In the genomic region with DNA sequence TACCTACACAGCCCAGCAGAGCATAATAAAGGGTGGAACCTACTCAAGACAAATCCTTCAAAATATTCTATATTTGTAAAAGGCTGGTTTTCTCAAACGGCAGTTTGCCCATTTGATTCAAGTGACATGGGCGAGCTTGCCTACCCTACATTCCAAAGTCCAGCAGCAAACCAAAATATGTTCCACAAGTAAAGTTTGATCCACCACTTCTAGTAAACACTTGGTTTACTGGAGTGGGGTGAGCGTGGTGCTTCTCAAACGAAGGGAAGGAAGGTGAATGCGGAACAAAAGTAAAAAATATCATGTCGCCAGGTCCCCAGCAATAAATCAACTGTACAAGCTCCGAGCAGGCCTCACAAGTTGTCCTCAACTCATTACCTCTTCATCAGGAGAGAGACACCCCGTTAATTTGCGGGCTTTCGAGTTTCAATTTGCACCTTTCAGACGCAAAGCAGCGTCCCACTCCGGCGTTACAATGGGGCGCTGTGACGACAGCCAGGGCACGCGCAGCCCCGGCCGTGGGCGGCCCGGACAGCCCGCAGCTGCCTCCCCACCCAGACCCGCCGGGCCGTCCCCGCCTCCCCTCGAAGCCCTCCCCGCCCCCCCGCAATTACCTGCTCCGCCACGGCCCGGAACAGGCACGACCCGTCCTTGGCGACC, we compare ENCODE assay signal across 8 cellular contexts. TPM values are rescaled to one million over a fixed set of nuclear protein-coding genes. Genes with fewer than 3 reads are reported as not detected.
DNase-seq lines count a peak whose midpoint lies in the region; ATAC-seq and TF ChIP-seq lines count a peak whose summit lies in the region.

No MANE protein-coding gene starts in this region.

- ATAC-seq in HG03442 (IDR thresholded peaks at IDR 0.05; ENCODE audit: unreplicated experiment) (peak; percentile 34), SK-N-SH treated with all-trans-retinoic acid at 6 μM for 48 hours (peak; percentile 44), upper lobe of left lung (ENCODE audit: low FRiP score in 2 of 2) (peak; percentile 82 to 84)
- ATAC-seq in activated naive CD8-positive, alpha-beta T cell treated with anti-CD3 and anti-CD28 coated beads, Interleukin-2, amount 10 ng/mL, durations not matched to agents 7 days and 5 days (ENCODE audit: low read depth), result peak; percentile 41

- H3K27me3 Mint-ChIP-seq in activated naive CD8-positive, alpha-beta T cell treated with anti-CD3 and anti-CD28 coated beads, Interleukin-2, amount 10 ng/mL, durations not matched to agents 7 days and 5 days, result no peaks in the 10 kb centered on the region

- WGBS in upper lobe of left lung, 2 donors, result 0% methylated on average over 10 to 22 of the region's 36 CpGs

- H3K9me3 Mint-ChIP-seq in activated naive CD8-positive, alpha-beta T cell treated with anti-CD3 and anti-CD28 coated beads, Interleukin-2, amount 10 ng/mL, durations not matched to agents 7 days and 5 days, result peaks cover under 1% of the 10 kb centered on the region

- peaks cover 19% of the 10 kb centered on the region for H3K4me1 Mint-ChIP-seq in activated naive CD8-positive, alpha-beta T cell treated with anti-CD3 and anti-CD28 coated beads, Interleukin-2, amount 10 ng/mL, durations not matched to agents 7 days and 5 days

- POLR2A ChIA-PET in activated naive CD8-positive, alpha-beta T cell treated with anti-CD3 and anti-CD28 coated beads, Interleukin-2, amount 10 ng/mL, durations not matched to agents 7 days and 5 days (lab: Charles Lee), result interaction anchor here (1.2 to 3.9 kb wide), 3 partner anchors 61 to 440 kb away, joined by 3 to 42 read pairs (median 12); a partner anchor contains a TSS

- TF ChIP-seq CTCF in upper lobe of left lung (IDR thresholded peaks at IDR 0.05), result no peak

- H3K4me3 Mint-ChIP-seq in activated naive CD8-positive, alpha-beta T cell treated with anti-CD3 and anti-CD28 coated beads, Interleukin-2, amount 10 ng/mL, durations not matched to agents 7 days and 5 days, result peak overlapping the region; percentile 96

- H3K4me1 ChIP-seq in upper lobe of left lung, result peaks cover 18 to 36% (median 31%) of the 10 kb centered on the region in 4 donors

- H3K36me3 ChIP-seq in upper lobe of left lung, result no peaks in the 10 kb centered on the region

- intact Hi-C loops in cardiac septum (cut with DNase I) (loop anchor here (5.0 to 10.0 kb wide), 3 partner anchors 82 to 755 kb away; a partner anchor contains a TSS), posterior cingulate gyrus (cut with DNase I) (loop anchor here (2.0 kb wide), 1 partner anchor 81 kb away; a partner anchor contains a TSS)

- peak overlapping the region; percentile 97 for H3K27ac Mint-ChIP-seq in activated naive CD8-positive, alpha-beta T cell treated with anti-CD3 and anti-CD28 coated beads, Interleukin-2, amount 10 ng/mL, durations not matched to agents 7 days and 5 days

- H3K36me3 Mint-ChIP-seq in activated naive CD8-positive, alpha-beta T cell treated with anti-CD3 and anti-CD28 coated beads, Interleukin-2, amount 10 ng/mL, durations not matched to agents 7 days and 5 days, result peaks cover 6% of the 10 kb centered on the region

- peak in 13 of 14 donors; percentile 2 to 73 (median 57) for DNase-seq in C1 segment of cervical spinal cord (lab: John Stamatoyannopoulos, UW)
- DNase-seq in GM19240 (ENCODE audit: insufficient read length, low spot score), result peak; percentile 29
- DNase-seq in activated naive CD8-positive, alpha-beta T cell treated with anti-CD3 and anti-CD28 coated beads, Interleukin-2, amount 10 ng/mL, durations not matched to agents 7 days and 5 days, result peak; percentile 78
- DNase-seq in cardiac septum (ENCODE audit: low spot score), result peak; percentile 87
- DNase-seq in posterior cingulate gyrus, result peak; percentile 28 to 92 (median 58)
- DNase-seq in upper lobe of left lung, result peak; percentile 85 to 95

- TF ChIP-seq EP300 in upper lobe of left lung (IDR thresholded peaks at IDR 0.05), result peak in 1 of 4 donors; percentile 26

- no peaks in the 10 kb centered on the region for H3K27me3 ChIP-seq in upper lobe of left lung

- peak in 3 of 4 donors; percentile 14 to 72 (median 51) for TF ChIP-seq POLR2A in upper lobe of left lung (IDR thresholded peaks at IDR 0.05)

- H3K9me3 ChIP-seq in upper lobe of left lung, result no peaks in the 10 kb centered on the region

- H3K27ac ChIP-seq in upper lobe of left lung, result peak overlapping the region; percentile 95 to 99 (median 97)

- H3K4me3 ChIP-seq in upper lobe of left lung, result peak overlapping the region; percentile 56 to 88 (median 81)

TF ChIP-seq in SK-N-SH treated with all-trans-retinoic acid at 6 μM for 48 hours, 23 proteins besides CTCF, POLR2A, EP300 and RAD21:
- TF ChIP-seq, protein P1, sequence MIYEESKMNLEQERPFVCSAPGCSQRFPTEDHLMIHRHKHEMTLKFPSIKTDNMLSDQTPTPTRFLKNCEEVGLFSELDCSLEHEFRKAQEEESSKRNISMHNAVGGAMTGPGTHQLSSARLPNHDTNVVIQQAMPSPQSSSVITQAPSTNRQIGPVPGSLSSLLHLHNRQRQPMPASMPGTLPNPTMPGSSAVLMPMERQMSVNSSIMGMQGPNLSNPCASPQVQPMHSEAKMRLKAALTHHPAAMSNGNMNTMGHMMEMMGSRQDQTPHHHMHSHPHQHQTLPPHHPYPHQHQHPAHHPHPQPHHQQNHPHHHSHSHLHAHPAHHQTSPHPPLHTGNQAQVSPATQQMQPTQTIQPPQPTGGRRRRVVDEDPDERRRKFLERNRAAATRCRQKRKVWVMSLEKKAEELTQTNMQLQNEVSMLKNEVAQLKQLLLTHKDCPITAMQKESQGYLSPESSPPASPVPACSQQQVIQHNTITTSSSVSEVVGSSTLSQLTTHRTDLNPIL (CRISPR knock-in tag; IDR thresholded peaks at IDR 0.05; ENCODE audit: low read depth), result no peak
- TF ChIP-seq ZFP3 (CRISPR knock-in tag; IDR thresholded peaks at IDR 0.05) (no peak), OSR1 (CRISPR knock-in tag; IDR thresholded peaks at IDR 0.05) (no peak), ARNTL (CRISPR knock-in tag; IDR thresholded peaks at IDR 0.05; ENCODE audit: borderline replicate concordance, low read depth) (no peak), CSDC2 (CRISPR knock-in tag; IDR thresholded peaks at IDR 0.05) (no peak), TCF4 (CRISPR knock-in tag; IDR thresholded peaks at IDR 0.05; ENCODE audit: borderline replicate concordance) (no peak), ISL1 (CRISPR knock-in tag; IDR thresholded peaks at IDR 0.05) (no peak), ZC3H10 (CRISPR knock-in tag; IDR thresholded peaks at IDR 0.05) (no peak), ESRRG (CRISPR knock-in tag; IDR thresholded peaks at IDR 0.05) (no peak), ZFP30 (CRISPR knock-in tag; IDR thresholded peaks at IDR 0.05) (no peak)
- TF ChIP-seq, protein P2, sequence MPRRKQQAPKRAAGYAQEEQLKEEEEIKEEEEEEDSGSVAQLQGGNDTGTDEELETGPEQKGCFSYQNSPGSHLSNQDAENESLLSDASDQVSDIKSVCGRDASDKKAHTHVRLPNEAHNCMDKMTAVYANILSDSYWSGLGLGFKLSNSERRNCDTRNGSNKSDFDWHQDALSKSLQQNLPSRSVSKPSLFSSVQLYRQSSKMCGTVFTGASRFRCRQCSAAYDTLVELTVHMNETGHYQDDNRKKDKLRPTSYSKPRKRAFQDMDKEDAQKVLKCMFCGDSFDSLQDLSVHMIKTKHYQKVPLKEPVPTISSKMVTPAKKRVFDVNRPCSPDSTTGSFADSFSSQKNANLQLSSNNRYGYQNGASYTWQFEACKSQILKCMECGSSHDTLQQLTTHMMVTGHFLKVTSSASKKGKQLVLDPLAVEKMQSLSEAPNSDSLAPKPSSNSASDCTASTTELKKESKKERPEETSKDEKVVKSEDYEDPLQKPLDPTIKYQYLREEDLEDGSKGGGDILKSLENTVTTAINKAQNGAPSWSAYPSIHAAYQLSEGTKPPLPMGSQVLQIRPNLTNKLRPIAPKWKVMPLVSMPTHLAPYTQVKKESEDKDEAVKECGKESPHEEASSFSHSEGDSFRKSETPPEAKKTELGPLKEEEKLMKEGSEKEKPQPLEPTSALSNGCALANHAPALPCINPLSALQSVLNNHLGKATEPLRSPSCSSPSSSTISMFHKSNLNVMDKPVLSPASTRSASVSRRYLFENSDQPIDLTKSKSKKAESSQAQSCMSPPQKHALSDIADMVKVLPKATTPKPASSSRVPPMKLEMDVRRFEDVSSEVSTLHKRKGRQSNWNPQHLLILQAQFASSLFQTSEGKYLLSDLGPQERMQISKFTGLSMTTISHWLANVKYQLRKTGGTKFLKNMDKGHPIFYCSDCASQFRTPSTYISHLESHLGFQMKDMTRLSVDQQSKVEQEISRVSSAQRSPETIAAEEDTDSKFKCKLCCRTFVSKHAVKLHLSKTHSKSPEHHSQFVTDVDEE (CRISPR knock-in tag; IDR thresholded peaks at IDR 0.05), result no peak
- TF ChIP-seq, protein P3, sequence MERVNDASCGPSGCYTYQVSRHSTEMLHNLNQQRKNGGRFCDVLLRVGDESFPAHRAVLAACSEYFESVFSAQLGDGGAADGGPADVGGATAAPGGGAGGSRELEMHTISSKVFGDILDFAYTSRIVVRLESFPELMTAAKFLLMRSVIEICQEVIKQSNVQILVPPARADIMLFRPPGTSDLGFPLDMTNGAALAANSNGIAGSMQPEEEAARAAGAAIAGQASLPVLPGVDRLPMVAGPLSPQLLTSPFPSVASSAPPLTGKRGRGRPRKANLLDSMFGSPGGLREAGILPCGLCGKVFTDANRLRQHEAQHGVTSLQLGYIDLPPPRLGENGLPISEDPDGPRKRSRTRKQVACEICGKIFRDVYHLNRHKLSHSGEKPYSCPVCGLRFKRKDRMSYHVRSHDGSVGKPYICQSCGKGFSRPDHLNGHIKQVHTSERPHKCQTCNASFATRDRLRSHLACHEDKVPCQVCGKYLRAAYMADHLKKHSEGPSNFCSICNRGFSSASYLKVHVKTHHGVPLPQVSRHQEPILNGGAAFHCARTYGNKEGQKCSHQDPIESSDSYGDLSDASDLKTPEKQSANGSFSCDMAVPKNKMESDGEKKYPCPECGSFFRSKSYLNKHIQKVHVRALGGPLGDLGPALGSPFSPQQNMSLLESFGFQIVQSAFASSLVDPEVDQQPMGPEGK (CRISPR knock-in tag; IDR thresholded peaks at IDR 0.05; ENCODE audit: borderline replicate concordance), result no peak

RNA-seq across cellular contexts. Expression of a gene that starts 1.1 kb away (rescaled TPM):
- 10 to 100 TPM; 43.4 to 43.9 TPM for total RNA-seq in activated naive CD8-positive, alpha-beta T cell treated with anti-CD3 and anti-CD28 coated beads, Interleukin-2, amount 10 ng/mL, durations not matched to agents 7 days and 5 days
- total RNA-seq in cardiac septum (26.7 TPM), upper lobe of left lung (10 to 100 TPM; 36.9 to 76.5 (median 40.3) TPM)

Comparison
In these comparisons a context has a peak if more than half of its experiments do, and no peak if none do; other contexts are left out.
1. Peak in every context shown above with its lines: DNase-seq, ATAC-seq, H3K4me3 ChIP-seq and H3K27ac ChIP-seq.
2. DNase-seq: peak in every context shown above with its lines; median percentile 90 in upper lobe of left lung; 87 in cardiac septum; 78 in activated naive CD8-positive, alpha-beta T cell treated with anti-CD3 and anti-CD28 coated beads, Interleukin-2, amount 10 ng/mL, durations not matched to agents 7 days and 5 days; 58 in posterior cingulate gyrus; 57 in C1 segment of cervical spinal cord; 29 in GM19240.